ENCODE assay signal across 9 cellular contexts in genomic region chr18:48838921-48839818, GRCh38.
DNase-seq lines count a peak whose midpoint lies in the region; FAIRE-seq and TF ChIP-seq lines count a peak whose summit lies in the region.
"Had no signal": no experiment of that assay in that cellular context is flagged by ENCODE, and none has a peak within 500 bp of the region (broad histone marks: within the 10 kb centered on the region; RNA-seq: fewer than 3 reads in every experiment).

No MANE protein-coding gene starts in this region.

- no peaks in the 10 kb centered on the region for H3K36me3 ChIP-seq in CD8-positive, alpha-beta memory T cell (ENCODE audit: insufficient read depth, low read length)
- H3K36me3 ChIP-seq in bronchial epithelial cell (ENCODE audit: control insufficient read depth, insufficient read depth, low read length) (peaks cover 5% of the 10 kb centered on the region), prostate gland (no peaks in the 10 kb centered on the region)

- peak overlapping the region; percentile 89 to 98 (median 94) for H3K27ac Mint-ChIP-seq in CD8-positive, alpha-beta memory T cell
- H3K27ac Mint-ChIP-seq in nephron, result peak overlapping the region; percentile 68 to 98 (median 83)

- H3K36me3 Mint-ChIP-seq in CD8-positive, alpha-beta memory T cell, result no peaks in the 10 kb centered on the region
- no peaks in the 10 kb centered on the region for H3K36me3 Mint-ChIP-seq in nephron (ENCODE audit: low read depth)

- no peak overlapping the region for H3K27ac ChIP-seq in CD8-positive, alpha-beta memory T cell (ENCODE audit: low read depth, low read length)
- no peak overlapping the region for H3K27ac ChIP-seq in prostate gland

- CTCF ChIA-PET in CD8-positive, alpha-beta memory T cell (lab: Charles Lee), result no interaction called here

- no peak for TF ChIP-seq POLR2A in prostate gland (IDR thresholded peaks at IDR 0.05)

- DNase-seq in CD8-positive, alpha-beta memory T cell, result peak in 1 of 5 donors; percentile 53
- DNase-seq in NCI-H226, result peak; percentile 51
- DNase-seq in bronchial epithelial cell (ENCODE audit: low read depth), result peak; percentile 74
- DNase-seq in NCI-H187 (lab: John Stamatoyannopoulos, UW), result no peak
- no peak for DNase-seq in frontal cortex (ENCODE audit: low spot score in 2 of 2)
- no peak for DNase-seq in effector CD4-positive, alpha-beta T cell
- DNase-seq in prostate gland (ENCODE audit: low spot score), result no peak
- DNase-seq: cortex of kidney had no signal

- H3K9me3 Mint-ChIP-seq in CD8-positive, alpha-beta memory T cell, result no peaks in the 10 kb centered on the region
- H3K9me3 Mint-ChIP-seq in nephron, result no peaks in the 10 kb centered on the region

- H3K4me1 ChIP-seq in CD8-positive, alpha-beta memory T cell (ENCODE audit: insufficient read depth, low read length), result peaks cover 97% of the 10 kb centered on the region
- H3K4me1 ChIP-seq in prostate gland (replicated peaks), result no peaks in the 10 kb centered on the region

- H3K9me3 ChIP-seq in CD8-positive, alpha-beta memory T cell (ENCODE audit: low read length), result no peaks in the 10 kb centered on the region
- no peaks in the 10 kb centered on the region for H3K9me3 ChIP-seq in prostate gland

- no peak overlapping the region for H3K4me3 ChIP-seq in CD8-positive, alpha-beta memory T cell (ENCODE audit: low read length)
- H3K4me3 ChIP-seq in bronchial epithelial cell (ENCODE audit: low read depth, low read length) (no peak overlapping the region), prostate gland (no peak overlapping the region)

- FAIRE-seq in bronchial epithelial cell (lab: Jason Lieb, UNC), result peak; percentile 94
- no peak for FAIRE-seq in frontal cortex (lab: Jason Lieb, UNC)

- H3K4me3 Mint-ChIP-seq in CD8-positive, alpha-beta memory T cell, result peak overlapping the region; percentile 23 to 90 (median 73)
- H3K4me3 Mint-ChIP-seq in nephron, result no peak overlapping the region

- WGBS in prostate gland, result 61% methylated on average over 10 of the region's 10 CpGs

- TF ChIP-seq CTCF in bronchial epithelial cell (IDR thresholded peaks at IDR 0.05; ENCODE audit: insufficient read depth, low read length, severe bottlenecking), result no peak
- TF ChIP-seq CTCF in nephron (IDR thresholded peaks at IDR 0.05; ENCODE audit: unreplicated experiment in 3 of 3), result no peak
- no peak for TF ChIP-seq CTCF in prostate gland (IDR thresholded peaks at IDR 0.05)

- no peaks in the 10 kb centered on the region for H3K27me3 ChIP-seq in CD8-positive, alpha-beta memory T cell (ENCODE audit: insufficient read depth, low read length, poor library complexity, severe bottlenecking)
- H3K27me3 ChIP-seq in bronchial epithelial cell (ENCODE audit: control insufficient read depth, insufficient read depth, low read length) (no peaks in the 10 kb centered on the region), prostate gland (replicated peaks; ENCODE audit: insufficient read depth) (no peaks in the 10 kb centered on the region)

- intact Hi-C loops in prostate gland (cut with DNase I), result no loop called here

- peaks cover 81 to 100% (median 90%) of the 10 kb centered on the region in 3 donors for H3K4me1 Mint-ChIP-seq in CD8-positive, alpha-beta memory T cell
- H3K4me1 Mint-ChIP-seq in nephron, result peaks cover 79% of the 10 kb centered on the region

- peaks cover 0 to 2% of the 10 kb centered on the region in 2 donors for H3K27me3 Mint-ChIP-seq in CD8-positive, alpha-beta memory T cell
- no peaks in the 10 kb centered on the region for H3K27me3 Mint-ChIP-seq in nephron (ENCODE audit: low read depth)

- POLR2A ChIA-PET in CD8-positive, alpha-beta memory T cell (lab: Charles Lee), result interaction anchor here (0.5 kb wide), 1 partner anchor 29 kb away, joined by 3 read pairs; no protein-coding TSS in a partner anchor

Comparison
In these comparisons a context has a peak if more than half of its experiments do, and no peak if none do; other contexts are left out.
1. DNase-seq: peak in NCI-H226 (single experiment) and bronchial epithelial cell (single experiment); none in NCI-H187 (0 of 2), frontal cortex (0 of 2), effector CD4-positive, alpha-beta T cell (single experiment) and prostate gland (single experiment).
2. H3K4me3 Mint-ChIP-seq: peak in CD8-positive, alpha-beta memory T cell (7 of 7); none in nephron (0 of 3).